ENCODE assay signal across 22 cellular contexts in the genomic region with DNA sequence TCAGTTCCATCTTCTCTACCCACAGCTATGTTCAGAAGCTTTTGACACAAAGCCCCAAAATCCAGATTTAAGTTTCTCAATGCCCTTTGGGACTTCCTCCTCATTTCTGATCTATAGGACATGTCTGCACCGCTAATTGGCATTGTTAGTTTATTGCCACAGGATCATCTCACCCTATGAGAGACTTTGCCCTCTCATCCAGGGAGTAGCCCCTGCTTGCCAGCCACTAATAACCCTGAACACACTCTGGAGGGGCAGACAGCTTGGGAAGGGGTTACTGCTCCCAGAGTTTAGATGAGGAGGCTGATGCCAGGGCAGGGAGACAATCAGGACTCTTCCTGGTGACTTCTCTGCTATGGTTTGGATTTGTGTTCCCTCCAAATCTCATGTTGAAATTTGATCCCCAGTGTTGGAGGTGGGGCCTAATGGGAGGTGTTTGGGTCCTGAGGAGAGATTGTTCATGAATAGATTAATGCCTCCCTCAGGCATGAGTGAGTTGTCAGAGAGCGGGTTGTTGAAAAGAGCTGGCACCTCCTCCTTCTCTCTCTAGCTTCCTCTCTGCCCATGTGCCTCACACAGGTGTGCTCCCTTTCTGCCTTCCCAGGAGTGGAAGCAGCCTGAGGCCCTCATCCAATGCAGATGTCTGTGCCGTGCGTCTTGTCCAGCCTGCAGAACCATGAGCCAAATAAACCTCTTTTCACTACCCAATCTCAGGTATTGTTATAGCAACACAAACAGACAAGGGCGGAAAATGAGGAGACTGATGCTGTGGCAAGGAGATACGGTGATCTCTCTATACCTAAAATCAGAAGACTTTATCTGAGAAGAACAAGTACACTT. TPM values are rescaled to one million over a fixed set of nuclear protein-coding genes. Genes with fewer than 3 reads are reported as not detected.
DNase-seq lines count a peak whose midpoint lies in the region; ATAC-seq, FAIRE-seq and TF ChIP-seq lines count a peak whose summit lies in the region.
"Had no signal": no experiment of that assay in that cellular context is flagged by ENCODE, and none has a peak within 500 bp of the region (broad histone marks: within the 10 kb centered on the region; RNA-seq: fewer than 3 reads in every experiment).

No MANE protein-coding gene starts in this region.

- no TSS peak for BruUV-seq in HepG2 (replicated peaks; lab: Mats Ljungman, UMichigan)

- CTCF ChIA-PET in HepG2 (lab: Yijun Ruan, JAX; ENCODE audit: low intra/inter-chr PET ratio, low total read pairs) = no interaction called here

- H3K4me1 ChIP-seq in liver (ENCODE audit: control insufficient read depth in 4 of 4, insufficient read depth in 4 of 4, low read length in 3 of 4) = peaks cover 8 to 73% (median 57%) of the 10 kb centered on the region in 4 donors
- peaks cover 66% of the 10 kb centered on the region for H3K4me1 ChIP-seq in HepG2 (ENCODE audit: insufficient read depth, low read length)
- peaks cover 26% of the 10 kb centered on the region for H3K4me1 ChIP-seq in vagina

- peaks cover 11% of the 10 kb centered on the region for H3K79me2 ChIP-seq in HepG2 (ENCODE audit: insufficient read depth, low read length)

- POLR2A ChIA-PET in HepG2 (lab: Yijun Ruan, JAX) = interaction anchor here (0.5 kb wide), 1 partner anchor 170 kb away, joined by 4 read pairs; no protein-coding TSS in a partner anchor

- no peak overlapping the region for H2AFZ ChIP-seq in HepG2 (ENCODE audit: low read length)

- TF ChIP-seq RAD21 in liver (IDR thresholded peaks at IDR 0.05) = peak in 1 of 2 donors; percentile 14
- TF ChIP-seq RAD21 in HepG2 (CRISPR knock-in tag; IDR thresholded peaks at IDR 0.05) = no peak

- intact Hi-C loops in HepG2 (cut with micrococcal nuclease; ENCODE audit: unreplicated experiment) = no loop called here
- intact Hi-C loops in vagina (cut with DNase I) = loop anchor here (10.0 kb wide), 2 partner anchors 88 to 528 kb away; partner anchors contain the start of gene STBD1

- no peak overlapping the region for H3K4me2 ChIP-seq in HepG2 (ENCODE audit: low read depth, low read length)

- no peaks in the 10 kb centered on the region for H3K36me3 ChIP-seq in liver (ENCODE audit: control insufficient read depth in 4 of 4, insufficient read depth in 3 of 4, low read depth in 1 of 4, low read length in 3 of 4)
- H3K36me3 ChIP-seq in HepG2 (replicated peaks in 1 of 2; ENCODE audit: control insufficient read depth in 1 of 2, insufficient read depth in 2 of 2, low read length in 2 of 2) = no peaks in the 10 kb centered on the region
- H3K36me3 ChIP-seq in vagina = no peaks in the 10 kb centered on the region
- H3K36me3 ChIP-seq: neutrophil, thoracic aorta had no signal

- TF ChIP-seq CTCF in liver (IDR thresholded peaks at IDR 0.05; ENCODE audit: low read depth, low read length, missing input control) (no peak), HepG2 (CRISPR knock-in tag; IDR thresholded peaks at IDR 0.05) (no peak), VCaP (conservative IDR thresholded peaks at IDR 0.05) (no peak), vagina (IDR thresholded peaks at IDR 0.05) (no peak)

- H3K9me3 ChIP-seq in liver (ENCODE audit: control insufficient read depth in 4 of 4, low read length in 3 of 4) (no peaks in the 10 kb centered on the region), HepG2 (ENCODE audit: low read length) (no peaks in the 10 kb centered on the region), vagina (no peaks in the 10 kb centered on the region)
- H3K9me3 ChIP-seq: neutrophil, thoracic aorta had no signal

- no peak for FAIRE-seq in HepG2 (lab: Jason Lieb, UNC)
- FAIRE-seq: frontal cortex, GM18507 had no signal

- H3K9ac ChIP-seq in liver (ENCODE audit: low read depth in 1 of 2, low read length in 2 of 2) (no peak overlapping the region), HepG2 (ENCODE audit: insufficient read depth, low read depth, low read length) (no peak overlapping the region; the same call in 1 of the 2 replicates)

- TF ChIP-seq POLR2A in HepG2 (IDR thresholded peaks at IDR 0.05; ENCODE audit: insufficient read depth in 1 of 2, low read depth in 2 of 2, low read length in 2 of 2) = no peak
- TF ChIP-seq POLR2A in vagina (IDR thresholded peaks at IDR 0.05) = no peak

- peak overlapping the region; percentile 77 to 82 for H3K27ac ChIP-seq in liver (ENCODE audit: low read depth in 1 of 2, low read length in 2 of 2)
- H3K27ac ChIP-seq in HepG2 (ENCODE audit: extremely low read length, insufficient read depth, low read length) = no peak overlapping the region
- H3K27ac ChIP-seq in VCaP = peak overlapping the region; percentile 5; the same call in 1 of the 2 replicates
- peak overlapping the region; percentile 14 for H3K27ac ChIP-seq in vagina
- H3K27ac ChIP-seq: neutrophil, SK-N-MC, thoracic aorta had no signal

- H3K27me3 ChIP-seq in liver (ENCODE audit: control insufficient read depth in 4 of 4, insufficient read depth in 4 of 4, low read length in 3 of 4) = no peaks in the 10 kb centered on the region
- no peaks in the 10 kb centered on the region; a peak in 1 of 5 replicates for H3K27me3 ChIP-seq in HepG2 (ENCODE audit: control insufficient read depth in 1 of 2, insufficient read depth in 2 of 2, low read length in 2 of 2)
- H3K27me3 ChIP-seq in vagina = no peaks in the 10 kb centered on the region
- H3K27me3 ChIP-seq: dorsolateral prefrontal cortex, neutrophil had no signal

- no peaks in the 10 kb centered on the region for H4K20me1 ChIP-seq in HepG2 (ENCODE audit: insufficient read depth, low read length)

- in situ Hi-C loops in HepG2 (cut with HindIII; ENCODE audit: extremely low pct_ligation_motif_present, low pct_unique_long_range_greater_than_20kb) = no loop called here

- no peak for TF ChIP-seq EP300 in HepG2 (IDR thresholded peaks at IDR 0.05; ENCODE audit: low read depth in 2 of 2, low read length in 2 of 2)
- no peak for TF ChIP-seq EP300 in HepG2 (CRISPR knock-in tag; IDR thresholded peaks at IDR 0.05; ENCODE audit: borderline replicate concordance)

- no peak overlapping the region for H3K4me3 ChIP-seq in liver (ENCODE audit: low read depth in 1 of 3, low read length in 3 of 3)
- no peak overlapping the region for H3K4me3 ChIP-seq in HepG2 (replicated peaks in 1 of 3; ENCODE audit: insufficient read depth in 1 of 3, low read depth in 2 of 3, low read length in 3 of 3)
- no peak overlapping the region for H3K4me3 ChIP-seq in vagina
- H3K4me3 ChIP-seq: dorsolateral prefrontal cortex, SK-N-MC, thoracic aorta had no signal

- DNase-seq in HepG2 (ENCODE audit: low spot score) (no peak), left lobe of liver (ENCODE audit: low spot score) (peak; percentile 71), vagina (ENCODE audit: extremely low spot score in 2 of 2) (no peak), NCI-H1930 (lab: John Stamatoyannopoulos, UW) (no peak), HuH-7 (ENCODE audit: low spot score) (no peak), NCI-H2029 treated with DMSO at 0.1 percent for 48 hours (lab: John Stamatoyannopoulos, UW) (no peak)
- DNase-seq: activated effector memory CD4-positive, alpha-beta T cell treated with Interleukin-2 at 50 U/mL for 16 hours; CD8-positive, alpha-beta memory T cell; dorsolateral prefrontal cortex; HFFc6; left cardiac atrium; NCI-H2171 treated with DMSO at 0.1 percent for 48 hours; stimulated activated CD4-positive, alpha-beta T cell treated with anti-CD3 and anti-CD28 coated beads, Interleukin-15, amount 100 ng/mL, for 24 hours; T-helper 9 cell had no signal

- no peak for ATAC-seq in HepG2
- ATAC-seq in left lobe of liver = peak; percentile 46
- ATAC-seq: left cardiac atrium had no signal

- 64% methylated on average over 6 of the region's 6 CpGs for WGBS in liver
- WGBS in HepG2 (ENCODE audit: low lambda C conversion rate) = 62% methylated on average over 6 of the region's 6 CpGs

RNA-seq across cellular contexts. Expression of gene SCARB2, which starts 3.6 kb away (rescaled TPM):
- total RNA-seq in liver = 100 to 1,000 TPM in 1 of 2 donors, 10 to 100 TPM in 1; 81.0 to 136 TPM
- polyA plus RNA-seq in liver = 10 to 100 TPM; 58.2 to 66.5 TPM
- total RNA-seq in HepG2 (2016; rRNA removed; fragmentation: Illumina TruSeq; extraction: Trizol) = 23.5 and 43.4 TPM in 2 replicates
- total RNA-seq in HepG2 (2016; cell fraction: cytosol; rRNA removed; fragmentation: Illumina TruSeq; extraction: Trizol; ENCODE audit: low read depth) = 3.4 and 5.0 TPM in 2 replicates
- 27.0 and 44.9 TPM in 2 replicates for total RNA-seq in HepG2 (2016; cell fraction: insoluble cytoplasmic fraction; rRNA removed; fragmentation: Illumina TruSeq; extraction: Trizol)
- total RNA-seq in HepG2 (2016; cell fraction: membrane; rRNA removed; fragmentation: Illumina TruSeq; extraction: Trizol) = 11.4 and 14.4 TPM in 2 replicates
- 46.8 and 54.9 TPM in 2 replicates for total RNA-seq in HepG2 (2016; cell fraction: nucleus; rRNA removed; fragmentation: Illumina TruSeq; extraction: Trizol)
- polyA plus RNA-seq in HepG2 (2011; rRNA removed) = 40.6 and 45.9 TPM in 2 replicates
- polyA plus RNA-seq in HepG2 (2011; cell fraction: cytosol; rRNA removed) = 21.7 and 39.6 TPM in 2 replicates
- polyA plus RNA-seq in HepG2 (2011; cell fraction: nucleus; rRNA removed) = 16.5 and 20.8 TPM in 2 replicates
- 49.6 and 72.8 TPM in 2 replicates for polyA plus RNA-seq in HepG2 (2012)
- polyA plus RNA-seq in HepG2 (2016; cell fraction: cytosol; fragmentation: Illumina TruSeq; extraction: Trizol; ENCODE audit: low read depth) = 2.5 and 3.1 TPM in 2 replicates
- polyA plus RNA-seq in HepG2 (2016; cell fraction: insoluble cytoplasmic fraction; fragmentation: Illumina TruSeq; extraction: Trizol; ENCODE audit: low read depth) = 20.1 and 21.1 TPM in 2 replicates
- polyA plus RNA-seq in HepG2 (2016; cell fraction: membrane; fragmentation: Illumina TruSeq; extraction: Trizol; ENCODE audit: low read depth) = 6.3 and 6.6 TPM in 2 replicates
- polyA plus RNA-seq in HepG2 (2016; cell fraction: nucleus; fragmentation: Illumina TruSeq; extraction: Trizol; ENCODE audit: insufficient read depth, low read depth) = 41.0 and 42.6 TPM in 2 replicates
- 35.5 and 55.9 TPM in 2 replicates for polyA minus RNA-seq in HepG2 (2011; rRNA and poly(A)+ RNA removed; ENCODE audit: low replicate concordance)
- polyA minus RNA-seq in HepG2 (2011; cell fraction: cytosol; rRNA and poly(A)+ RNA removed) = 46.9 and 76.7 TPM in 2 replicates
- polyA minus RNA-seq in HepG2 (2011; cell fraction: nucleus; rRNA and poly(A)+ RNA removed) = 69.5 and 87.4 TPM in 2 replicates
- 104 TPM for total RNA-seq in left lobe of liver
- 156 TPM for total RNA-seq in vagina

RNA-seq across cellular contexts. Expression of gene FAM47E, which starts 34.3 kb away (rescaled TPM):
- total RNA-seq in liver = 1 to 10 TPM; 1.3 to 2.0 TPM
- polyA plus RNA-seq in liver = 1 to 10 TPM in 1 of 2 donors, under 1 TPM in 1; 0.85 to 2.5 TPM
- 0.29 and 0.33 TPM in 2 replicates for total RNA-seq in HepG2 (2016; rRNA removed; fragmentation: Illumina TruSeq; extraction: Trizol)
- 0.30 TPM in 1 of 2 replicates, not detected in the other for total RNA-seq in HepG2 (2016; cell fraction: cytosol; rRNA removed; fragmentation: Illumina TruSeq; extraction: Trizol; ENCODE audit: low read depth)
- total RNA-seq in HepG2 (2016; cell fraction: insoluble cytoplasmic fraction; rRNA removed; fragmentation: Illumina TruSeq; extraction: Trizol) = 0.37 and 0.65 TPM in 2 replicates
- total RNA-seq in HepG2 (2016; cell fraction: membrane; rRNA removed; fragmentation: Illumina TruSeq; extraction: Trizol) = 0.25 and 0.41 TPM in 2 replicates
- 0.31 and 0.50 TPM in 2 replicates for total RNA-seq in HepG2 (2016; cell fraction: nucleus; rRNA removed; fragmentation: Illumina TruSeq; extraction: Trizol)
- polyA plus RNA-seq in HepG2 (2011; rRNA removed) = 0.60 and 0.66 TPM in 2 replicates
- polyA plus RNA-seq in HepG2 (2011; cell fraction: cytosol; rRNA removed) = 0.24 and 0.50 TPM in 2 replicates
- 0.06 and 1.5 TPM in 2 replicates for polyA plus RNA-seq in HepG2 (2011; cell fraction: nucleus; rRNA removed)
- polyA plus RNA-seq in HepG2 (2012) = 1.2 and 1.8 TPM in 2 replicates
- 0.27 and 0.29 TPM in 2 replicates for polyA plus RNA-seq in HepG2 (2016; cell fraction: cytosol; fragmentation: Illumina TruSeq; extraction: Trizol; ENCODE audit: low read depth)
- polyA plus RNA-seq in HepG2 (2016; cell fraction: insoluble cytoplasmic fraction; fragmentation: Illumina TruSeq; extraction: Trizol; ENCODE audit: low read depth) = 0.29 and 0.50 TPM in 2 replicates
- polyA plus RNA-seq in HepG2 (2016; cell fraction: membrane; fragmentation: Illumina TruSeq; extraction: Trizol; ENCODE audit: low read depth) = not detected in 2 replicates
- polyA plus RNA-seq in HepG2 (2016; cell fraction: nucleus; fragmentation: Illumina TruSeq; extraction: Trizol; ENCODE audit: insufficient read depth, low read depth) = 0.44 TPM in 1 of 2 replicates, not detected in the other
- polyA minus RNA-seq in HepG2 (2011; rRNA and poly(A)+ RNA removed; ENCODE audit: low replicate concordance) = 0.02 TPM in 1 of 2 replicates, not detected in the other
- polyA minus RNA-seq in HepG2 (2011; cell fraction: cytosol; rRNA and poly(A)+ RNA removed) = 0.69 TPM in 1 of 2 replicates, not detected in the other
- 1.5 and 1.9 TPM in 2 replicates for polyA minus RNA-seq in HepG2 (2011; cell fraction: nucleus; rRNA and poly(A)+ RNA removed)
- total RNA-seq in left lobe of liver = 3.3 TPM
- total RNA-seq in vagina = 0.49 TPM
- total RNA-seq: CD8-positive, alpha-beta memory T cell had no signal
- polyA plus RNA-seq: CD8-positive, alpha-beta memory T cell; IgD-negative memory B cell had no signal
